1 cellular context compared by ENCODE assay signal in the genomic region with DNA sequence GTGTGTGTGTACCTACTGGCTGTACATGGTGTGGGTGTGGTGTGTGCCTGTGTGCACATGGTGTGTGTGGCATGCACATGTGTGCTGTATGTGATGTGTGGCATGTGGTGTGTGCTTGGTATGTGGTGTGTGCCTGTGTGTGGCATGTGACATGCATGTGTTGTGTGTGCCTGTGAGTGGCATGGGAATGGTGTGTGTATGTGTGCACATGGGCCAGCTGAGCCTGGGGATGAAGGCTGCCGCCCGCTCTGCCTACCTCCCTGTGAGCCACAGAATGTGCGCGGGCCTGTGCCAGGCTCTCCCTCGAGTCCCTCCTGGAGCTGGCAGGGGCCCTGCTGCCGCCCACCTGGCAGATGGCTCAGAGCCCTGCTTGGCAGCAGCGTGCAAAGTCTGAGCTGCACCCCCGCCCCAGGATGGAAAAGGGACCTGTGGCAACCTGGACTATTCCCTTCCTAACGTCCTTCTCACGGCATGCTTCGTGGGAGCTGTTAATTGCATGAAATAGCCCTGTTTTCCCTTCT.
A peak's percentile ranks its signal among the peaks of the same experiment; 100 is the strongest.
TF ChIP-seq lines count a peak whose summit lies in the region.

No MANE protein-coding gene starts in this region.

TF ChIP-seq in H1, 55 proteins besides CTCF, POLR2A, EP300 and RAD21:
- TF ChIP-seq BACH1 (IDR thresholded peaks at IDR 0.05; ENCODE audit: low read length): no peak
- peak; percentile 43; the same call in 1 of the 2 replicates for TF ChIP-seq POLR2AphosphoS5 (IDR thresholded peaks at IDR 0.05; ENCODE audit: low read depth, low read length)
- no peak for TF ChIP-seq HDAC6 (IDR thresholded peaks at IDR 0.05; ENCODE audit: low read depth, low read length)
- no peak for TF ChIP-seq EZH2 (IDR thresholded peaks at IDR 0.05; ENCODE audit: low read depth, low read length, severe bottlenecking)
- no peak for TF ChIP-seq SIX5 (IDR thresholded peaks at IDR 0.05; ENCODE audit: low read depth, low read length)
